16 cellular contexts compared by ENCODE assay signal in the genomic region with DNA sequence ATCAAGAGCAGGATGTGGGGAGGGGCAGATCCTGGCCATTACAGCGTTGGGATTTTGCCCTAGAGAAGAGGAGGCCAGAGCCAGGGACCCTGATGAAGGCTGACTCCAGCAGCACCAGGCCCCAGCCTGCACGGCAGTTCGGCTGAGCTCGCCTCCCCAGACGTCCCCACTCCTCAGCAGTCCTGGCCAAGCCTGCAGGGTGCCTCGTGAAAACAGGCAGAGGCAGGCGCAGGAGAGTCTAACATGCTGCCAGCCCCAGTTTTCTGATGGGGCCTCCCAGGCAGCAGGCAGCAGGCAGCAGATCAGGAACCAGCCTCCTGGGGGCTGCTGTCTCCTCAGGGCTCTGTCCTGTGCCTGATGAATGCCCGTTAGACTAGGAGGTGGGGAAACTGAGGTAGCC.
"Had no signal": no experiment of that assay in that cellular context is flagged by ENCODE, and none has a peak within 500 bp of the region (broad histone marks: within the 10 kb centered on the region; RNA-seq: fewer than 3 reads in every experiment).

No MANE protein-coding gene starts in this region.

- H3K27ac Mint-ChIP-seq: activated naive CD4-positive, alpha-beta T cell treated with anti-CD3 and anti-CD28 coated beads, Interleukin-2, amount 50 U/mL, for 24 hours; activated T-helper 2 cell treated with anti-CD3 and anti-CD28 coated beads, Interferon-gamma antibody, Interleukin-2, Interleukin-4, amounts not matched to agents 10 μg/mL and 5 μg/mL and 100 μg/mL, durations not matched to agents 14 hours and 24 hours and 36 hours; memory B cell; stimulated activated memory B cell treated with anti-CD40 and anti-IgM and Interleukin-4, amounts not matched to agents 10 μg/mL and 1 μg/mL and 100 μg/mL, for 72 hours had no signal

- H3K4me2 ChIP-seq: hepatocyte had no signal

- H3K4me3 Mint-ChIP-seq: activated naive CD4-positive, alpha-beta T cell treated with anti-CD3 and anti-CD28 coated beads, Interleukin-2, amount 50 U/mL, for 24 hours; memory B cell; nephron; stimulated activated memory B cell treated with anti-CD40 and anti-IgM and Interleukin-4, amounts not matched to agents 10 μg/mL and 1 μg/mL and 100 μg/mL, for 72 hours had no signal

- H3K4me3 ChIP-seq: cardiac muscle cell, esophagus muscularis mucosa, hepatocyte, left ventricle myocardium inferior, tibial nerve, vagina had no signal

- H3K9me3 ChIP-seq: esophagus muscularis mucosa, left ventricle myocardium inferior, tibial nerve, vagina had no signal

- H3K27ac ChIP-seq: cardiac muscle cell, esophagus muscularis mucosa, left ventricle myocardium inferior, tibial nerve, vagina, VCaP had no signal

- H3K36me3 ChIP-seq: cardiac muscle cell, esophagus muscularis mucosa, left ventricle myocardium inferior, tibial nerve, vagina had no signal

- FAIRE-seq: colon had no signal

- H3K9me3 Mint-ChIP-seq: activated naive CD4-positive, alpha-beta T cell treated with anti-CD3 and anti-CD28 coated beads, Interleukin-2, amount 50 U/mL, for 24 hours; activated T-helper 2 cell treated with anti-CD3 and anti-CD28 coated beads, Interferon-gamma antibody, Interleukin-2, Interleukin-4, amounts not matched to agents 10 μg/mL and 5 μg/mL and 100 μg/mL, durations not matched to agents 14 hours and 24 hours and 36 hours; memory B cell; stimulated activated memory B cell treated with anti-CD40 and anti-IgM and Interleukin-4, amounts not matched to agents 10 μg/mL and 1 μg/mL and 100 μg/mL, for 72 hours had no signal

- H3K36me3 Mint-ChIP-seq: activated naive CD4-positive, alpha-beta T cell treated with anti-CD3 and anti-CD28 coated beads, Interleukin-2, amount 50 U/mL, for 24 hours; memory B cell; stimulated activated memory B cell treated with anti-CD40 and anti-IgM and Interleukin-4, amounts not matched to agents 10 μg/mL and 1 μg/mL and 100 μg/mL, for 72 hours had no signal

- ATAC-seq: stimulated activated memory B cell treated with anti-CD40 and anti-IgM and Interleukin-4, amounts not matched to agents 10 μg/mL and 1 μg/mL and 100 μg/mL, for 72 hours had no signal

- DNase-seq: activated CD4-positive, alpha-beta T cell treated with anti-CD3 and anti-CD28 coated beads for 1 hour; activated CD4-positive, alpha-beta T cell treated with anti-CD3 and anti-CD28 coated beads, Interleukin-2, amount 50 U/mL, for 4 hours; left ventricle myocardium inferior; stimulated activated CD4-positive, alpha-beta T cell treated with anti-CD3 and anti-CD28 coated beads, Interleukin-2, amount 100 ng/mL, for 48 hours had no signal

- H3K27me3 ChIP-seq: cardiac muscle cell, vagina had no signal

- H3K79me2 ChIP-seq: hepatocyte had no signal

- H3K4me1 Mint-ChIP-seq: activated naive CD4-positive, alpha-beta T cell treated with anti-CD3 and anti-CD28 coated beads, Interleukin-2, amount 50 U/mL, for 24 hours; memory B cell; stimulated activated memory B cell treated with anti-CD40 and anti-IgM and Interleukin-4, amounts not matched to agents 10 μg/mL and 1 μg/mL and 100 μg/mL, for 72 hours had no signal

- H2AFZ ChIP-seq: hepatocyte had no signal

- H3K4me1 ChIP-seq: tibial nerve, vagina had no signal
